28 cellular contexts compared by ENCODE assay signal in genomic region chr5:94471496-94471895, GRCh38.
DNase-seq lines count a peak whose midpoint lies in the region; ATAC-seq lines count a peak whose summit lies in the region.
"Had no signal": no experiment of that assay in that cellular context is flagged by ENCODE, and none has a peak within 500 bp of the region (broad histone marks: within the 10 kb centered on the region; RNA-seq: fewer than 3 reads in every experiment).

No MANE protein-coding gene starts in this region.

- peaks cover 54% of the 10 kb centered on the region for H3K4me1 ChIP-seq in SJCRH30
- H3K4me1 ChIP-seq: Peyer's patch, spleen, transverse colon had no signal

- H3K36me3 ChIP-seq in SJCRH30: no peaks in the 10 kb centered on the region; the same call in 1 of the 2 replicates
- H3K36me3 ChIP-seq: transverse colon had no signal

- no peak overlapping the region for H3K4me3 ChIP-seq in SJCRH30
- H3K4me3 ChIP-seq: Peyer's patch, spleen, transverse colon had no signal

- H3K27ac ChIP-seq in SJCRH30: no peak overlapping the region
- H3K27ac ChIP-seq: Peyer's patch, spleen, transverse colon had no signal

- DNase-seq in GM04503 (ENCODE audit: low read depth): peak; percentile 8
- DNase-seq in SJCRH30: peak; percentile 37 to 70
- peak; percentile 88 for DNase-seq in fibroblast of gingiva (ENCODE audit: low read depth)
- DNase-seq in stromal cell of bone marrow (ENCODE audit: low read depth): peak; percentile 6
- no peak for DNase-seq in OCI-M1 (lab: John Stamatoyannopoulos, UW)
- DNase-seq in sciatic nerve (ENCODE audit: low spot score): no peak
- DNase-seq: activated CD4-positive, CD25-positive, alpha-beta regulatory T cell; activated CD8-positive, alpha-beta T cell treated with anti-CD3 and anti-CD28 coated beads for 36 hours; activated naive CD4-positive, alpha-beta T cell treated with Interleukin-2 at 50 U/mL for 16 hours; activated T-cell treated with anti-CD3 and anti-CD28 coated beads, Interleukin-2, amount 50 U/mL, for 1 hour; C1 segment of cervical spinal cord; Calu3; cerebellar nuclear complex; endodermal cell; GOT3; hippocampal formation; KBM-7; MV-4-11; NCI-H1694; NCI-H345; NK-92 treated with Interleukin-12 subunit alpha and Interleukin-12 subunit beta, amount 100 ng/mL, for 24 hours; Peyer's patch; spleen; stimulated activated CD4-positive, alpha-beta T cell treated with anti-CD3 and anti-CD28 coated beads, Interleukin-4, amount 100 ng/mL, for 4 hours; stimulated activated naive CD8-positive, alpha-beta T cell treated with anti-CD3 and anti-CD28 coated beads, Interleukin-15, amount 100 ng/mL, for 72 hours; T1000; transverse colon had no signal

- intact Hi-C loops in sciatic nerve (cut with DNase I): no loop called here

- no peaks in the 10 kb centered on the region for H3K27me3 ChIP-seq in SJCRH30
- H3K27me3 ChIP-seq: Peyer's patch, spleen, transverse colon had no signal

- no peak for ATAC-seq in GM21529 (IDR thresholded peaks at IDR 0.05; ENCODE audit: unreplicated experiment)
- ATAC-seq in sciatic nerve: no peak
- ATAC-seq: activated CD8-positive, alpha-beta T cell treated with anti-CD3 and anti-CD28 coated beads for 36 hours; stimulated activated naive CD8-positive, alpha-beta T cell treated with anti-CD3 and anti-CD28 coated beads, Interleukin-15, amount 100 ng/mL, for 72 hours had no signal

- H3K9me3 ChIP-seq in SJCRH30 (replicated peaks): no peaks in the 10 kb centered on the region
- H3K9me3 ChIP-seq: Peyer's patch, spleen, transverse colon had no signal

Comparison
In these comparisons a context has a peak if more than half of its experiments do, and no peak if none do; other contexts are left out.
1. DNase-seq: peak in GM04503 (single experiment), SJCRH30 (2 of 2), fibroblast of gingiva (single experiment) and stromal cell of bone marrow (single experiment); none in OCI-M1 (single experiment) and sciatic nerve (single experiment).